Comparison of ENCODE assay signal across 1 cellular context in genomic region chr18:74292541-74292858, GRCh38.
TF ChIP-seq lines count a peak whose summit lies in the region.

No MANE protein-coding gene starts in this region.

TF ChIP-seq in SK-N-SH, 30 proteins besides CTCF, POLR2A, EP300 and RAD21 (continued from another document):
- no peak for TF ChIP-seq REST (IDR thresholded peaks at IDR 0.05; ENCODE audit: low read depth, low read length)
- TF ChIP-seq MAX (IDR thresholded peaks at IDR 0.05; ENCODE audit: low read depth) = no peak
- TF ChIP-seq TEAD4 (IDR thresholded peaks at IDR 0.05; ENCODE audit: borderline replicate concordance, insufficient read depth) = no peak
- no peak for TF ChIP-seq POLR2AphosphoS5 (IDR thresholded peaks at IDR 0.05; ENCODE audit: low read depth, low read length)
- TF ChIP-seq MXI1 (IDR thresholded peaks at IDR 0.05; ENCODE audit: low read depth, low read length) = no peak
- TF ChIP-seq JUND (IDR thresholded peaks at IDR 0.05) = no peak
- no peak for TF ChIP-seq FOXM1 (IDR thresholded peaks at IDR 0.05; ENCODE audit: low read depth)
- TF ChIP-seq NFIC (IDR thresholded peaks at IDR 0.05; ENCODE audit: borderline replicate concordance) = no peak
- TF ChIP-seq TCF12 (IDR thresholded peaks at IDR 0.05) = no peak
- no peak for TF ChIP-seq TAF1 (IDR thresholded peaks at IDR 0.05; ENCODE audit: borderline replicate concordance, low read depth, low read length)
- TF ChIP-seq PBX3 (IDR thresholded peaks at IDR 0.05) = no peak
- no peak for TF ChIP-seq ZBTB33 (IDR thresholded peaks at IDR 0.05; ENCODE audit: borderline replicate concordance, low read depth)
- no peak for TF ChIP-seq FOXJ3 (CRISPR knock-in tag; IDR thresholded peaks at IDR 0.05)
- TF ChIP-seq RXRA (IDR thresholded peaks at IDR 0.05; ENCODE audit: borderline replicate concordance, low read depth) = no peak
- TF ChIP-seq IRF3 (IDR thresholded peaks at IDR 0.05; ENCODE audit: low read depth, low read length) = no peak
- TF ChIP-seq GATA2 (CRISPR knock-in tag; IDR thresholded peaks at IDR 0.05) = no peak
- no peak for TF ChIP-seq YY1 (IDR thresholded peaks at IDR 0.05; ENCODE audit: low read depth)
